Comparison of ENCODE assay signal across 8 cellular contexts in the genomic region with DNA sequence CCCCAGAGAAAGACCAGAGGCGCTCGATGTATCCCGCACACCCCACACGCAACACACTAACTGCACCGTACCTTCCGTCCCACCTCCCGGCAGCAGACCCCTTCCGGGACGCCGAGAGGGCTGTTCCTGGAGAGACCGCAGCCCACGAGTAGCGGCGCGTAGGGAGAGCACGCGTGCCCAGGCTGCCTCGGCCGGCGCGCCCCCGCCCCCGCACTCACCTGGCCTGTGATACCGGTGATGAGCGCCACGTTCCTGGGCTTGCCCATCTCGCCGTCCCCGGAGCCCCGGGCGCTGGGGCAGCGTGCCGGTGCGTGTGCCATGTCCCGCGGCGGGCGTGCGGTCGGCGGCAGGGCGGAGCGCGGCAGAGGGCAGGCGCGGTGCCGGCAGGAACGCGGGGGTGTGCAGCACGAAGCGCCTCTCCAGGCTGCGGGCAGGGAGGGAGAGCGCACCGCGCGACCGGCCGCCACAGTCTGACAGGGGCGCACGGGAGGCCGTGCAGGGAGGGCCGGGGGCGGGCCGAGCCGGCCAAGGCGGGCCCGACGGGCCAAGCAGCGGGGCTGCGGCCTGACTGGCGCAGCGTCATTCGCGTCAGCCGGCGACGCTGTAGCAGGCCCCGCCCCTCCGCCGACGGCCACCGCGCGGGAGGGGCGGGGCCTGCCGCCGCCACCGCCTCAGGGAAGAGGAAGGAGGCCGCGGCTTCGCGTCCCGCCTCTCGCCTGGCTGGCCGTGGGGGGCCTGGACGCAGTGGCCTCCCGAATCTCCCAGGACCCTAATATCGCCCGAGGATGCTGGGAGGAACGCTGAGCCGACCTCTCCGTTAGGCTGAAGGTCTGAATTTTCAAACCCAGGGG. TPM values are rescaled to one million over a fixed set of nuclear protein-coding genes. Genes with fewer than 3 reads are reported as not detected.
A peak's percentile ranks its signal among the peaks of the same experiment; 100 is the strongest.
DNase-seq lines count a peak whose midpoint lies in the region; ATAC-seq and TF ChIP-seq lines count a peak whose summit lies in the region.

A gene (minus strand): TSS at position 503 of the 851 bp plus-strand sequence.

- H3K27me3 Mint-ChIP-seq in activated CD4-positive, alpha-beta memory T cell treated with anti-CD3 and anti-CD28 coated beads for 36 hours: no peaks in the 10 kb centered on the region

- H3K36me3 Mint-ChIP-seq in activated CD4-positive, alpha-beta memory T cell treated with anti-CD3 and anti-CD28 coated beads for 36 hours: peaks cover 7% of the 10 kb centered on the region

- POLR2A ChIA-PET in activated CD4-positive, alpha-beta memory T cell treated with anti-CD3 and anti-CD28 coated beads for 36 hours (lab: Charles Lee): no interaction called here

- peak within 1 kb of the TSS; percentile 91 for H3K4me3 Mint-ChIP-seq in activated CD4-positive, alpha-beta memory T cell treated with anti-CD3 and anti-CD28 coated beads for 36 hours

- TF ChIP-seq POLR2A in lower leg skin (IDR thresholded peaks at IDR 0.05): no peak

- H3K9me3 Mint-ChIP-seq in activated CD4-positive, alpha-beta memory T cell treated with anti-CD3 and anti-CD28 coated beads for 36 hours: no peaks in the 10 kb centered on the region

- peaks cover 58% of the 10 kb centered on the region for H3K4me1 Mint-ChIP-seq in activated CD4-positive, alpha-beta memory T cell treated with anti-CD3 and anti-CD28 coated beads for 36 hours (ENCODE audit: low read depth)

- 0% methylated on average over 13 to 62 of the region's 102 CpGs for WGBS in lower leg skin, 2 donors

- CTCF ChIA-PET in activated CD4-positive, alpha-beta memory T cell treated with anti-CD3 and anti-CD28 coated beads for 36 hours (lab: Charles Lee): interaction anchor here (1.5 kb wide), 1 partner anchor 649 kb away, joined by 3 read pairs; no protein-coding TSS in a partner anchor

- H3K27ac Mint-ChIP-seq in activated CD4-positive, alpha-beta memory T cell treated with anti-CD3 and anti-CD28 coated beads for 36 hours: peak within 1 kb of the TSS; percentile 92

- DNase-seq in C1 segment of cervical spinal cord (lab: John Stamatoyannopoulos, UW) (peak in 13 of 14 donors; percentile 31 to 87 (median 74)), GM19240 (ENCODE audit: insufficient read length, low spot score) (peak; percentile 86), NCI-H748 treated with DMSO at 0.1 percent for 48 hours (lab: John Stamatoyannopoulos, UW) (peak; percentile 76), dermis microvascular lymphatic vessel endothelial cell (ENCODE audit: low read depth in 2 of 2) (peak; percentile 77 to 94), lower leg skin (ENCODE audit: low spot score in 2 of 2) (peak; percentile 76 to 95)
- DNase-seq in activated CD4-positive, alpha-beta memory T cell treated with anti-CD3 and anti-CD28 coated beads for 36 hours: peak; percentile 86
- peak; percentile 77 to 83 for DNase-seq in stimulated activated CD4-positive, alpha-beta T cell treated with anti-CD3 and anti-CD28 coated beads, Interleukin-4, amount 100 ng/mL, for 4 hours

- intact Hi-C loops in activated CD4-positive, alpha-beta memory T cell treated with anti-CD3 and anti-CD28 coated beads for 36 hours (cut with micrococcal nuclease): loop anchor here (5.0 to 10.0 kb wide), 3 partner anchors 299 to 822 kb away; a partner anchor contains a TSS
- intact Hi-C loops in lower leg skin (cut with DNase I; ENCODE audit: low total_unique reads): no loop called here

- TF ChIP-seq CTCF in lower leg skin (IDR thresholded peaks at IDR 0.05): no peak

- peak; percentile 84 for ATAC-seq in HG03442 (IDR thresholded peaks at IDR 0.05; ENCODE audit: unreplicated experiment)

- H3K4me3 ChIP-seq in lower leg skin (ENCODE audit: low read depth, poor library complexity, severe bottlenecking): peak within 1 kb of the TSS; percentile 98

RNA-seq across cellular contexts. Expression of the gene that starts here (rescaled TPM):
- total RNA-seq in activated CD4-positive, alpha-beta memory T cell treated with anti-CD3 and anti-CD28 coated beads for 36 hours: 10 to 100 TPM; 34.7 to 36.4 TPM
- total RNA-seq in dermis microvascular lymphatic vessel endothelial cell (6.2 and 9.2 TPM in 2 replicates), lower leg skin (10 to 100 TPM in 3 of 4 donors, 1 to 10 TPM in 1; 8.7 to 23.1 (median 18.4) TPM)

Comparison
In these comparisons a context has a peak if more than half of its experiments do, and no peak if none do; other contexts are left out.
1. Peak in every context shown above with its lines: DNase-seq, ATAC-seq and H3K4me3 ChIP-seq.